8 cellular contexts compared by ENCODE assay signal in genomic region chr9:16191691-16192402, GRCh38.
DNase-seq lines count a peak whose midpoint lies in the region; ATAC-seq and TF ChIP-seq lines count a peak whose summit lies in the region.

No MANE protein-coding gene starts in this region.

- no peak overlapping the region for H3K27ac ChIP-seq in foreskin keratinocyte

- TF ChIP-seq CTCF in WTC11 (IDR thresholded peaks at IDR 0.05) = peak; percentile 84
- peak; percentile 89 for TF ChIP-seq CTCF in foreskin keratinocyte (conservative IDR thresholded peaks at IDR 0.05)
- TF ChIP-seq CTCF in omental fat pad (IDR thresholded peaks at IDR 0.05) = no peak

- DNase-seq in GDM1 (lab: John Stamatoyannopoulos, UW) = peak; percentile 9
- peak; percentile 64 for DNase-seq in NCI-H1105 treated with DMSO at 0.1 percent for 48 hours (lab: John Stamatoyannopoulos, UW)
- peak; percentile 91 for DNase-seq in WTC11 (ENCODE audit: low spot score)
- DNase-seq in foreskin keratinocyte = peak; percentile 24 to 28
- DNase-seq in omental fat pad (ENCODE audit: low spot score) = peak; percentile 81
- DNase-seq in NCI-H510A (lab: John Stamatoyannopoulos, UW) = no peak

- no peaks in the 10 kb centered on the region for H3K27me3 Mint-ChIP-seq in WTC11 (ENCODE audit: low read depth)

- no peak overlapping the region for H3K4me3 Mint-ChIP-seq in WTC11

- H3K9me3 Mint-ChIP-seq in WTC11 = peaks cover 18% of the 10 kb centered on the region

- H3K4me1 Mint-ChIP-seq in WTC11 = peaks cover 16% of the 10 kb centered on the region

- no peaks in the 10 kb centered on the region for H3K27me3 ChIP-seq in foreskin keratinocyte

- CTCF ChIA-PET in WTC11 (lab: Charles Lee) = no interaction called here

- peaks cover 5% of the 10 kb centered on the region for H3K4me1 ChIP-seq in foreskin keratinocyte

- H3K27ac Mint-ChIP-seq in WTC11 = no peak overlapping the region

- peaks cover 9% of the 10 kb centered on the region for H3K36me3 Mint-ChIP-seq in WTC11

- ATAC-seq in GM21786 (IDR thresholded peaks at IDR 0.05; ENCODE audit: unreplicated experiment) = peak; percentile 84
- peak; percentile 99 for ATAC-seq in WTC11
- ATAC-seq in foreskin keratinocyte = peak; percentile 97
- peak; percentile 93 for ATAC-seq in omental fat pad (ENCODE audit: low FRiP score)
- ATAC-seq in HG03565 (IDR thresholded peaks at IDR 0.05; ENCODE audit: unreplicated experiment) = no peak

- POLR2A ChIA-PET in WTC11 (lab: Charles Lee) = no interaction called here

TF ChIP-seq in WTC11, 78 proteins besides CTCF, POLR2A, EP300 and RAD21:
- TF ChIP-seq MAX (CRISPR knock-in tag; IDR thresholded peaks at IDR 0.05) (0 out of 2 replicates have a peak, but pooled peaks have one; percentile 24), SP1 (CRISPR knock-in tag; conservative IDR thresholded peaks at IDR 0.05) (no peak), ETV6 (CRISPR knock-in tag; IDR thresholded peaks at IDR 0.05) (peak; percentile 66; the same call in 1 of the 2 replicates), ZNF138 (CRISPR knock-in tag; conservative IDR thresholded peaks at IDR 0.05) (0 out of 2 replicates have a peak, but pooled peaks have one; percentile 35), ZNF671 (CRISPR knock-in tag; IDR thresholded peaks at IDR 0.05) (no peak), ZNF317 (CRISPR knock-in tag; IDR thresholded peaks at IDR 0.05; ENCODE audit: borderline replicate concordance, low read depth) (no peak), ZNF219 (CRISPR knock-in tag; IDR thresholded peaks at IDR 0.05; ENCODE audit: borderline replicate concordance) (no peak), FOXK1 (CRISPR knock-in tag; IDR thresholded peaks at IDR 0.05) (0 out of 2 replicates have a peak, but pooled peaks have one; percentile 24), FOXP4 (CRISPR knock-in tag; IDR thresholded peaks at IDR 0.05) (0 out of 2 replicates have a peak, but pooled peaks have one; percentile 31), ZSCAN18 (CRISPR knock-in tag; IDR thresholded peaks at IDR 0.05) (no peak)

Comparison
In these comparisons a context has a peak if more than half of its experiments do, and no peak if none do; other contexts are left out.
1. CTCF ChIP-seq: peak in WTC11 (single experiment) and foreskin keratinocyte (single experiment); none in omental fat pad (0 of 3).